8 cellular contexts compared by ENCODE assay signal in the genomic region with DNA sequence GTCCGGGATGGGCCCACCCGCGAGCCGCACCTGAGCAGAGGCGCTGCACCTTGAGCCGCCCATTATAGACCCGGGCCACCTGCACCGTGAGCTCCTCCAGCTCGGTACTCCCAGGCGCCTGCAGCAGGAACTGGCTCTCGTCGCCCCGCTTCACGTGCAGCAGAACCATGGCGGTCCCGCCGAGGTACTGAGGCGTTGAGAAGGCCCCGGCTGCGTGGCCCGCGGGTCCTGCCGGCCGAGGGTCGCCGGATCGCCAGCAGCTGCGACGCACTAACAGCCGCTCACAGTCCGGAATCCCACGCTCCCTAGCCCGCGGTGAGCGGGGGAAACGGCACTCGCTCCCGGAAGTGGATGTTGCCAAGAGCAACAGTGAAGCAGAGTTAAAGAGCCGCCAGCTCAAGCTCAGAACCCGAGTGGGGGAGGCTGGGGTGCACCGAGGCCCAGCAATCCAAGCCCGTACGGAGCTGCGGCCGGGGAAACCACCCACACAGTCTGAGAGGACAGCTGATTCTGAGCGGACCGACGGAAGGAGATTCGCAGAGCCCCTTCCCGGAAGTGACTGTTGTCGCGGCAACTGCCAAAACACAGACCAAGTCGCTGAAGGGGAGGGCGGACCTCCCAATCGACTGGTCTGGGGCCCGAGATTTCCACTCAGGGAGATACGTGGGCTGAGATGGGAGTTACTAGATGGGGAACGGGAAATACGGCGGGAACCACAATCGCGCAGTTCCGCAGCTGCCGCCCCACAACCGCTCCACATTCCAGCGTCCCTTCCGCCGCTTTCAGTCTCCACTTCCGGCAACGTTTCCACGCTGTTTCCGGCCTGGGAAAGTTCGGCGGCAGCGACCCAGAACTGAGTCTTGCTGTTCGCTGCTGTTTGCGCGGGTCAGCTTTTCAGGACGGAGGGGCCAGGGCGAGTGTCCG. TPM values are rescaled to one million over a fixed set of nuclear protein-coding genes. Genes with fewer than 3 reads are reported as not detected.
DNase-seq lines count a peak whose midpoint lies in the region; TF ChIP-seq lines count a peak whose summit lies in the region.

Gene CFAP298 (minus strand): TSS at position 303 of the 924 bp plus-strand sequence. CDS start 134 bp downstream, at position 169.

- no peak within 1 kb of the TSS for H2AFZ ChIP-seq in H9 (ENCODE audit: low read length)
- H2AFZ ChIP-seq in neural progenitor cell (replicated peaks): peak within 1 kb of the TSS; percentile 98

- H3K27ac Mint-ChIP-seq in H9 (peak within 1 kb of the TSS; percentile 98 to 99 (median 99)), neural progenitor cell (peak within 1 kb of the TSS; percentile 99)

- peak within 1 kb of the TSS; percentile 96 for H3K9ac ChIP-seq in ES-I3 (ENCODE audit: low read depth, low read length)
- H3K9ac ChIP-seq in H9 (ENCODE audit: extremely low read depth, insufficient read length, low read length): peak within 1 kb of the TSS; percentile 69
- peak within 1 kb of the TSS; percentile 47 for H3K9ac ChIP-seq in neural progenitor cell

- no peak within 1 kb of the TSS for H3T11ph ChIP-seq in H9 (ENCODE audit: low read length)

- DNase-seq in H9 (peak; percentile 88), MG63 (peak; percentile 93), SIG-M5 treated with dmso at 0.1 percent for 504 hours (lab: John Stamatoyannopoulos, UW; ENCODE audit: unreplicated experiment) (peak; percentile 93), foreskin fibroblast (peak; percentile 93 to 98), neural progenitor cell (ENCODE audit: low spot score) (peak; percentile 89), stromal cell of bone marrow (ENCODE audit: low read depth) (peak; percentile 88)
- peak; percentile 77 for DNase-seq in activated gamma-delta T cell treated with anti-CD3 and anti-CD28 coated beads, Interleukin-2, amount 50 U/mL, for 16 hours (ENCODE audit: low read depth)

- no peak within 1 kb of the TSS for H3K56ac ChIP-seq in H9 (ENCODE audit: insufficient read length, low read depth, low read length)

- no peak within 1 kb of the TSS for H2BK5ac ChIP-seq in H9 (ENCODE audit: insufficient read length, low read length)

- H3K18ac ChIP-seq in H9 (ENCODE audit: insufficient read length, low read depth, low read length): peak within 1 kb of the TSS; percentile 97

- H3K4me1 Mint-ChIP-seq in H9 (peaks cover 5 to 8% of the 10 kb centered on the region in 2 experiments; a peak in 3 of 4 replicates), neural progenitor cell (peaks cover 14% of the 10 kb centered on the region)

- WGBS in H9 (ENCODE audit: extremely low coverage, insufficient read length, low lambda C conversion rate): no CpG with 5 or more reads among the region's 81 CpGs

- H4K20me1 ChIP-seq in H9 (ENCODE audit: control insufficient read depth, insufficient read depth, insufficient read length): no peaks in the 10 kb centered on the region
- H4K20me1 ChIP-seq in neural progenitor cell (ENCODE audit: low read depth): peaks cover 10% of the 10 kb centered on the region

- no peak within 1 kb of the TSS for H2BK120ac ChIP-seq in H9 (ENCODE audit: low read depth, low read length, poor library complexity, severe bottlenecking)

- H3K4me1 ChIP-seq in ES-I3 (ENCODE audit: insufficient read depth, low read length) (no peaks in the 10 kb centered on the region), H9 (ENCODE audit: insufficient read depth, low read length) (no peaks in the 10 kb centered on the region; the same call in 1 of the 2 replicates), neural progenitor cell (peaks cover 5% of the 10 kb centered on the region)

- peaks cover 4% of the 10 kb centered on the region; the same call in 1 of the 2 replicates for H3K36me3 ChIP-seq in ES-I3 (ENCODE audit: insufficient read depth, low read length)
- peaks cover 21% of the 10 kb centered on the region for H3K36me3 ChIP-seq in MG63
- no peaks in the 10 kb centered on the region for H3K36me3 ChIP-seq in neural progenitor cell

- H3K27ac ChIP-seq in H9 (ENCODE audit: insufficient read length, low read depth, low read length) (peak within 1 kb of the TSS; percentile 2), neural progenitor cell (peak within 1 kb of the TSS; percentile 87)

- H3K4me2 ChIP-seq in H9 (ENCODE audit: insufficient read depth, insufficient read length, low read length) (peak within 1 kb of the TSS; percentile 69), neural progenitor cell (peak within 1 kb of the TSS; percentile 95)

- H3K4me3 ChIP-seq in MG63: peak within 1 kb of the TSS; percentile 98
- peak within 1 kb of the TSS; percentile 97 to 98 for H3K4me3 ChIP-seq in foreskin fibroblast (ENCODE audit: low read depth in 1 of 2, low read length in 2 of 2)
- H3K4me3 ChIP-seq in neural progenitor cell: peak within 1 kb of the TSS; percentile 77

- peaks cover 13% of the 10 kb centered on the region for H3F3A ChIP-seq in neural progenitor cell (ENCODE audit: low read depth)

- no peak within 1 kb of the TSS for H4K8ac ChIP-seq in H9 (replicated peaks; ENCODE audit: insufficient read length, low read depth, low read length)

- H2BK12ac ChIP-seq in H9 (ENCODE audit: insufficient read length, low read depth, low read length): no peak within 1 kb of the TSS

- H3K9me3 Mint-ChIP-seq in H9 (no peaks in the 10 kb centered on the region), neural progenitor cell (no peaks in the 10 kb centered on the region)

- H3K79me2 ChIP-seq in H9 (ENCODE audit: insufficient read depth, low read length) (no peaks in the 10 kb centered on the region), neural progenitor cell (ENCODE audit: low read depth) (peaks cover 22% of the 10 kb centered on the region)

- no peak within 1 kb of the TSS for H2AK5ac ChIP-seq in H9 (ENCODE audit: insufficient read length, low read length)

- H4K91ac ChIP-seq in H9 (ENCODE audit: insufficient read length, low read depth, low read length): no peak within 1 kb of the TSS

- no peak within 1 kb of the TSS for H3K23ac ChIP-seq in H9 (ENCODE audit: insufficient read length, low read depth, low read length)

- H3K27me3 ChIP-seq in H9 (ENCODE audit: insufficient read depth, low read length) (no peaks in the 10 kb centered on the region), MG63 (no peaks in the 10 kb centered on the region), neural progenitor cell (no peaks in the 10 kb centered on the region)

- no peak within 1 kb of the TSS for H3K4ac ChIP-seq in H9 (ENCODE audit: low read depth, low read length)

- H2BK20ac ChIP-seq in H9 (ENCODE audit: low read depth, low read length, poor library complexity, severe bottlenecking): no peak within 1 kb of the TSS

- peak within 1 kb of the TSS; percentile 97 to 98 for H3K4me3 Mint-ChIP-seq in H9
- H3K4me3 Mint-ChIP-seq in neural progenitor cell: peak within 1 kb of the TSS; percentile 98

- peaks cover 6% of the 10 kb centered on the region for H3K79me1 ChIP-seq in H9 (ENCODE audit: insufficient read depth, low read depth, low read length, poor library complexity, severe bottlenecking)

- H4K5ac ChIP-seq in H9 (ENCODE audit: insufficient read length, low read depth, low read length): no peak within 1 kb of the TSS

- H2BK15ac ChIP-seq in H9 (ENCODE audit: low read depth, low read length): no peak within 1 kb of the TSS

- H3K23me2 ChIP-seq in H9 (ENCODE audit: insufficient read length, low read depth, low read length, poor library complexity, severe bottlenecking): no peaks in the 10 kb centered on the region

- no peak for TF ChIP-seq CTCF in H9 (conservative IDR thresholded peaks at IDR 0.05)
- TF ChIP-seq CTCF in foreskin fibroblast (IDR thresholded peaks at IDR 0.05; ENCODE audit: low read depth, low read length): no peak
- TF ChIP-seq CTCF in neural progenitor cell (IDR thresholded peaks at IDR 0.05): no peak

- H3K36me3 Mint-ChIP-seq in H9 (ENCODE audit: insufficient read depth in 1 of 3, low read depth in 3 of 3) (peaks cover 10 to 23% (median 21%) of the 10 kb centered on the region in 3 experiments; a peak in 6 of 7 replicates), neural progenitor cell (peaks cover 9% of the 10 kb centered on the region)

- no peaks in the 10 kb centered on the region for H3K9me3 ChIP-seq in ES-I3 (ENCODE audit: control insufficient read depth, insufficient read depth, low read length)
- H3K9me3 ChIP-seq in H9 (ENCODE audit: control insufficient read depth, low read depth, low read length): no peaks in the 10 kb centered on the region
- no peaks in the 10 kb centered on the region for H3K9me3 ChIP-seq in MG63
- H3K9me3 ChIP-seq in neural progenitor cell (ENCODE audit: low read depth): no peaks in the 10 kb centered on the region

- H3K27me3 Mint-ChIP-seq in H9 (ENCODE audit: low read depth) (peaks cover 4% of the 10 kb centered on the region; the same call in 1 of the 2 replicates), neural progenitor cell (ENCODE audit: insufficient read depth, low read depth) (peaks cover 5% of the 10 kb centered on the region)

- peak within 1 kb of the TSS; percentile 92; the same call in 1 of the 2 replicates for H3K14ac ChIP-seq in H9 (ENCODE audit: insufficient read depth, low read length)

RNA-seq across cellular contexts. Expression of gene CFAP298, which starts in this region (rescaled TPM):
- 78.9 and 81.8 TPM in 2 replicates for total RNA-seq in H9 (2021)
- 65.4 and 92.8 TPM in 2 replicates for total RNA-seq in MG63 (2014; rRNA removed; shearing (Covaris generic); ENCODE audit: low replicate concordance)
- total RNA-seq in neural progenitor cell (ENCODE audit: low replicate concordance): 44.0 and 52.0 TPM in 2 replicates

Comparison
In these comparisons a context has a peak if more than half of its experiments do, and no peak if none do; other contexts are left out.
1. Peak in every context shown above with its lines: DNase-seq, H3K4me3 ChIP-seq and H3K27ac ChIP-seq.